Comparison of ENCODE assay signal across 1 cellular context in the genomic region with DNA sequence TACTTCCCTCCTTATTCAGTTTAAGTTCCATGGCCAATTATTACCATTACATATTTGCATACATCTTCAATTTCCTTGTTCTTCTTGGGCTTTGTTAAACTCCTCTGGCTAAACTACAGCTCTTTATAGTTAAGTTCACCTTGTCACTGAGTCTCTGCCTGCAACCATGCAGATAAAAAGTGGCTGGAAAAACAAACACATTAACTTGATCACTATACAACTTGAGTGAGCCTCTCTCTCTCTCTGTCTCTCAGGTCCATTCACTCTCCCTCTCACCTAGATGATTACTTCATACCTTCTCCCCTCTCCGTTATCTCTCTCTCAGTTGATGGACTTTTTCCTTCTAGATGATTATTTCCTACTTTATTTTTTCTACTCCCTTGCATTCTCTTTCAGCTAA.
TF ChIP-seq lines count a peak whose summit lies in the region.

No MANE protein-coding gene starts in this region.

TF ChIP-seq in GM12878, 131 proteins besides CTCF, POLR2A, EP300 and RAD21:
- TF ChIP-seq EED (IDR thresholded peaks at IDR 0.05; ENCODE audit: low read depth) (no peak), ZNF622 (IDR thresholded peaks at IDR 0.05) (no peak), CBX3 (IDR thresholded peaks at IDR 0.05; ENCODE audit: borderline replicate concordance, low read depth) (no peak), KAT2A (conservative IDR thresholded peaks at IDR 0.05; ENCODE audit: control insufficient read depth, low read depth, low read length) (no peak), SRF (IDR thresholded peaks at IDR 0.05; ENCODE audit: low read depth in 2 of 2, low read length in 2 of 2) (no peak), JUNB (IDR thresholded peaks at IDR 0.05) (no peak), SREBF1 (IDR thresholded peaks at IDR 0.05; ENCODE audit: low read length) (no peak), SMARCA5 (IDR thresholded peaks at IDR 0.05) (no peak)
- TF ChIP-seq, protein P1, sequence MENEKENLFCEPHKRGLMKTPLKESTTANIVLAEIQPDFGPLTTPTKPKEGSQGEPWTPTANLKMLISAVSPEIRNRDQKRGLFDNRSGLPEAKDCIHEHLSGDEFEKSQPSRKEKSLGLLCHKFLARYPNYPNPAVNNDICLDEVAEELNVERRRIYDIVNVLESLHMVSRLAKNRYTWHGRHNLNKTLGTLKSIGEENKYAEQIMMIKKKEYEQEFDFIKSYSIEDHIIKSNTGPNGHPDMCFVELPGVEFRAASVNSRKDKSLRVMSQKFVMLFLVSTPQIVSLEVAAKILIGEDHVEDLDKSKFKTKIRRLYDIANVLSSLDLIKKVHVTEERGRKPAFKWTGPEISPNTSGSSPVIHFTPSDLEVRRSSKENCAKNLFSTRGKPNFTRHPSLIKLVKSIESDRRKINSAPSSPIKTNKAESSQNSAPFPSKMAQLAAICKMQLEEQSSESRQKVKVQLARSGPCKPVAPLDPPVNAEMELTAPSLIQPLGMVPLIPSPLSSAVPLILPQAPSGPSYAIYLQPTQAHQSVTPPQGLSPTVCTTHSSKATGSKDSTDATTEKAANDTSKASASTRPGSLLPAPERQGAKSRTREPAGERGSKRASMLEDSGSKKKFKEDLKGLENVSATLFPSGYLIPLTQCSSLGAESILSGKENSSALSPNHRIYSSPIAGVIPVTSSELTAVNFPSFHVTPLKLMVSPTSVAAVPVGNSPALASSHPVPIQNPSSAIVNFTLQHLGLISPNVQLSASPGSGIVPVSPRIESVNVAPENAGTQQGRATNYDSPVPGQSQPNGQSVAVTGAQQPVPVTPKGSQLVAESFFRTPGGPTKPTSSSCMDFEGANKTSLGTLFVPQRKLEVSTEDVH (IDR thresholded peaks at IDR 0.05; ENCODE audit: low read depth, partially characterized antibody), result no peak
- TF ChIP-seq, protein P2, sequence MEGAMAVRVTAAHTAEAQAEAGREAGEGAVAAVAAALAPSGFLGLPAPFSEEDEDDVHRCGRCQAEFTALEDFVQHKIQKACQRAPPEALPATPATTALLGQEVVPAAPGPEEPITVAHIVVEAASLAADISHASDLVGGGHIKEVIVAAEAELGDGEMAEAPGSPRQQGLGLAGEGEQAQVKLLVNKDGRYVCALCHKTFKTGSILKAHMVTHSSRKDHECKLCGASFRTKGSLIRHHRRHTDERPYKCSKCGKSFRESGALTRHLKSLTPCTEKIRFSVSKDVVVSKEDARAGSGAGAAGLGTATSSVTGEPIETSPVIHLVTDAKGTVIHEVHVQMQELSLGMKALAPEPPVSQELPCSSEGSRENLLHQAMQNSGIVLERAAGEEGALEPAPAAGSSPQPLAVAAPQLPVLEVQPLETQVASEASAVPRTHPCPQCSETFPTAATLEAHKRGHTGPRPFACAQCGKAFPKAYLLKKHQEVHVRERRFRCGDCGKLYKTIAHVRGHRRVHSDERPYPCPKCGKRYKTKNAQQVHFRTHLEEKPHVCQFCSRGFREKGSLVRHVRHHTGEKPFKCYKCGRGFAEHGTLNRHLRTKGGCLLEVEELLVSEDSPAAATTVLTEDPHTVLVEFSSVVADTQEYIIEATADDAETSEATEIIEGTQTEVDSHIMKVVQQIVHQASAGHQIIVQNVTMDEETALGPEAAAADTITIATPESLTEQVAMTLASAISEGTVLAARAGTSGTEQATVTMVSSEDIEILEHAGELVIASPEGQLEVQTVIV (IDR thresholded peaks at IDR 0.05; ENCODE audit: borderline replicate concordance, partially characterized antibody), result no peak
- TF ChIP-seq, protein P3, sequence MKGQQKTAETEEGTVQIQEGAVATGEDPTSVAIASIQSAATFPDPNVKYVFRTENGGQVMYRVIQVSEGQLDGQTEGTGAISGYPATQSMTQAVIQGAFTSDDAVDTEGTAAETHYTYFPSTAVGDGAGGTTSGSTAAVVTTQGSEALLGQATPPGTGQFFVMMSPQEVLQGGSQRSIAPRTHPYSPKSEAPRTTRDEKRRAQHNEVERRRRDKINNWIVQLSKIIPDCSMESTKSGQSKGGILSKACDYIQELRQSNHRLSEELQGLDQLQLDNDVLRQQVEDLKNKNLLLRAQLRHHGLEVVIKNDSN (IDR thresholded peaks at IDR 0.05; ENCODE audit: borderline replicate concordance, extremely low read length, insufficient read depth, low read depth, low read length), result no peak
